ENCODE assay signal across 28 cellular contexts in genomic region chr19:41847351-41848105, GRCh38. TPM values are rescaled to one million over a fixed set of nuclear protein-coding genes. Genes with fewer than 3 reads are reported as not detected.
DNase-seq lines count a peak whose midpoint lies in the region; ATAC-seq, FAIRE-seq and TF ChIP-seq lines count a peak whose summit lies in the region.
"Had no signal": no experiment of that assay in that cellular context is flagged by ENCODE, and none has a peak within 500 bp of the region (broad histone marks: within the 10 kb centered on the region; RNA-seq: fewer than 3 reads in every experiment).

No MANE protein-coding gene starts in this region.

- H3K27me3 ChIP-seq in smooth muscle cell (ENCODE audit: low read depth) = peaks cover 18% of the 10 kb centered on the region

- no peaks in the 10 kb centered on the region for H3K79me2 ChIP-seq in smooth muscle cell (ENCODE audit: low read depth)

- DNase-seq in GM03348 (ENCODE audit: low spot score) (peak; percentile 4), GM20000 (ENCODE audit: low spot score) (peak; percentile 21), kidney (peak; percentile 56), posterior vena cava (ENCODE audit: low spot score) (peak; percentile 37), smooth muscle cell (lab: John Stamatoyannopoulos, UW; ENCODE audit: unreplicated experiment) (no peak), osteocyte (ENCODE audit: extremely low spot score, unreplicated experiment) (no peak)
- DNase-seq: BE2C; C1 segment of cervical spinal cord; CD4-positive, CD25-positive, alpha-beta regulatory T cell; CD8-positive, alpha-beta memory T cell; COR-L47; DMS 273 treated with DMSO at 0.1 percent for 48 hours; DMS53; DND-41; EL; GM23248; HFFc6; IMR-90 had no signal

- no peaks in the 10 kb centered on the region for H3K36me3 ChIP-seq in kidney (ENCODE audit: control insufficient read depth in 1 of 2, insufficient read depth in 2 of 2, low read length in 2 of 2)
- no peaks in the 10 kb centered on the region for H3K36me3 ChIP-seq in smooth muscle cell (ENCODE audit: low read depth)
- H3K36me3 ChIP-seq: BE2C had no signal

- no peaks in the 10 kb centered on the region for H3K36me3 Mint-ChIP-seq in osteocyte (ENCODE audit: unreplicated experiment)
- H3K36me3 Mint-ChIP-seq: CD4-positive, CD25-positive, alpha-beta regulatory T cell; CD8-positive, alpha-beta memory T cell had no signal

- no peaks in the 10 kb centered on the region for H3K9me3 Mint-ChIP-seq in osteocyte (ENCODE audit: unreplicated experiment)
- H3K9me3 Mint-ChIP-seq: CD4-positive, CD25-positive, alpha-beta regulatory T cell; CD8-positive, alpha-beta memory T cell had no signal

- H3K4me3 Mint-ChIP-seq in osteocyte (ENCODE audit: unreplicated experiment) = no peak overlapping the region
- H3K4me3 Mint-ChIP-seq: CD4-positive, CD25-positive, alpha-beta regulatory T cell; CD8-positive, alpha-beta memory T cell; HFFc6 had no signal

- WGBS in smooth muscle cell (ENCODE audit: low lambda C conversion rate) = 86% methylated on average over 19 of the region's 19 CpGs

- no peak overlapping the region for H2AFZ ChIP-seq in smooth muscle cell (ENCODE audit: low read depth)
- H2AFZ ChIP-seq: GM23248 had no signal

- H3K9me3 ChIP-seq in kidney (ENCODE audit: control insufficient read depth in 1 of 2, low read length in 2 of 2) (no peaks in the 10 kb centered on the region), smooth muscle cell (replicated peaks; ENCODE audit: low read depth) (no peaks in the 10 kb centered on the region)
- H3K9me3 ChIP-seq: BE2C had no signal

- TF ChIP-seq CTCF in GM20000 (IDR thresholded peaks at IDR 0.05; ENCODE audit: extremely low read depth, missing control alignments) (no peak), kidney (IDR thresholded peaks at IDR 0.05; ENCODE audit: borderline replicate concordance, extremely low read depth, insufficient read depth) (no peak), smooth muscle cell (IDR thresholded peaks at IDR 0.05; ENCODE audit: borderline replicate concordance, insufficient read depth, poor library complexity, severe bottlenecking) (no peak), osteocyte (IDR thresholded peaks at IDR 0.05) (no peak)

- H3F3A ChIP-seq in smooth muscle cell (ENCODE audit: low read depth) = no peaks in the 10 kb centered on the region

- no peak overlapping the region for H3K9ac ChIP-seq in kidney (ENCODE audit: low read length in 2 of 2)
- H3K9ac ChIP-seq in smooth muscle cell (ENCODE audit: low read depth) = no peak overlapping the region
- H3K9ac ChIP-seq: GM23248 had no signal

- H3K27ac Mint-ChIP-seq in osteocyte (ENCODE audit: unreplicated experiment) = no peak overlapping the region
- H3K27ac Mint-ChIP-seq: CD4-positive, CD25-positive, alpha-beta regulatory T cell; HFFc6 had no signal

- no peaks in the 10 kb centered on the region for H3K4me1 ChIP-seq in kidney (ENCODE audit: control insufficient read depth in 1 of 2, insufficient read depth in 1 of 2, low read depth in 1 of 2, low read length in 2 of 2)
- no peaks in the 10 kb centered on the region for H3K4me1 ChIP-seq in smooth muscle cell (ENCODE audit: low read depth)
- H3K4me1 ChIP-seq: BE2C had no signal

- H3K4me2 ChIP-seq in smooth muscle cell = no peak overlapping the region

- intact Hi-C loops in kidney (cut with DNase I) (no loop called here), posterior vena cava (cut with DNase I) (no loop called here)

- no peak for ATAC-seq in activated CD4-positive, CD25-positive, alpha-beta regulatory T cell treated with anti-CD3 and anti-CD28 coated beads, Interleukin-2, amount 50 U/mL, for 24 hours
- ATAC-seq in GM18517 (IDR thresholded peaks at IDR 0.05; ENCODE audit: unreplicated experiment) = no peak
- ATAC-seq: HCT116, K562 had no signal

- no peak overlapping the region for H3K27ac ChIP-seq in kidney (ENCODE audit: low read depth in 2 of 2, low read length in 2 of 2)
- no peak overlapping the region for H3K27ac ChIP-seq in smooth muscle cell (ENCODE audit: low read depth)
- H3K27ac ChIP-seq: GM23248 had no signal

- H3K27me3 Mint-ChIP-seq in osteocyte (ENCODE audit: unreplicated experiment) = peaks cover 34% of the 10 kb centered on the region

- no peaks in the 10 kb centered on the region for H3K4me1 Mint-ChIP-seq in osteocyte (ENCODE audit: unreplicated experiment)
- H3K4me1 Mint-ChIP-seq: CD4-positive, CD25-positive, alpha-beta regulatory T cell; CD8-positive, alpha-beta memory T cell had no signal

- no peak overlapping the region for H3K4me3 ChIP-seq in kidney (ENCODE audit: low read length in 2 of 2)
- H3K4me3 ChIP-seq in smooth muscle cell = no peak overlapping the region
- H3K4me3 ChIP-seq: GM23248, K562 had no signal

- H4K20me1 ChIP-seq in smooth muscle cell (ENCODE audit: low read depth) = no peaks in the 10 kb centered on the region

- no peak for FAIRE-seq in kidney (lab: Jason Lieb, UNC)
- FAIRE-seq: GM12892, GM19239, H54, HTR-8/SVneo, K562 had no signal

RNA-seq across cellular contexts. Expression of gene DMRTC2, which starts 2.7 kb away (rescaled TPM):
- total RNA-seq in kidney (not detected), posterior vena cava (not detected), smooth muscle cell (not detected in 2 replicates), osteocyte (not detected in 2 replicates)
- polyA plus RNA-seq in kidney (ENCODE audit: insufficient read depth, low read depth, low replicate concordance) (not detected), smooth muscle cell (not detected in 2 replicates)
- total RNA-seq: A172; CD4-positive, CD25-positive, alpha-beta regulatory T cell; CD8-positive, alpha-beta memory T cell; G401; GM23248; HFFc6; IMR-90; K562 had no signal
- polyA plus RNA-seq: CD4-positive, CD25-positive, alpha-beta regulatory T cell; CD8-positive, alpha-beta memory T cell; GM23248; IMR-90 had no signal

RNA-seq across cellular contexts. Expression of gene LYPD4, which starts 3.0 kb away (rescaled TPM):
- total RNA-seq in kidney (not detected), posterior vena cava (not detected), smooth muscle cell (not detected in 2 replicates), osteocyte (not detected in 2 replicates)
- polyA plus RNA-seq in kidney (ENCODE audit: insufficient read depth, low read depth, low replicate concordance) (not detected), smooth muscle cell (not detected in 2 replicates)
- total RNA-seq: A172; CD4-positive, CD25-positive, alpha-beta regulatory T cell; CD8-positive, alpha-beta memory T cell; G401; GM23248; HFFc6; IMR-90; K562 had no signal
- polyA plus RNA-seq: CD4-positive, CD25-positive, alpha-beta regulatory T cell; CD8-positive, alpha-beta memory T cell; GM23248; IMR-90 had no signal

RNA-seq across cellular contexts. Expression of gene RPS19, which starts 12.5 kb away (rescaled TPM):
- total RNA-seq in kidney (1,433 TPM), posterior vena cava (1,000 to 10,000 TPM in 1 of 2 donors, 100 to 1,000 TPM in 1; 982 to 1,008 TPM), smooth muscle cell (970 and 1,345 TPM in 2 replicates), osteocyte (1,810 and 1,837 TPM in 2 replicates)
- polyA plus RNA-seq in kidney (ENCODE audit: insufficient read depth, low read depth, low replicate concordance) (2,116 TPM), smooth muscle cell (2,105 and 2,361 TPM in 2 replicates)

RNA-seq across cellular contexts. Expression of gene CD79A, which starts 29.6 kb away (rescaled TPM):
- total RNA-seq in kidney (11.0 TPM), posterior vena cava (under 1 TPM; 0.52 to 0.97 TPM), smooth muscle cell (not detected in 2 replicates), osteocyte (not detected in 2 replicates)
- polyA plus RNA-seq in kidney (ENCODE audit: insufficient read depth, low read depth, low replicate concordance) (0.32 TPM), smooth muscle cell (0.28 and 0.41 TPM in 2 replicates)
- total RNA-seq: A172, GM23248, IMR-90 had no signal
- polyA plus RNA-seq: GM23248 had no signal

RNA-seq across cellular contexts. Expression of gene ARHGEF1, which starts 35.5 kb away (rescaled TPM):
- total RNA-seq in kidney (139 TPM), posterior vena cava (10 to 100 TPM; 73.4 to 73.7 TPM), smooth muscle cell (24.2 and 24.3 TPM in 2 replicates), osteocyte (85.1 and 97.3 TPM in 2 replicates)
- polyA plus RNA-seq in kidney (ENCODE audit: insufficient read depth, low read depth, low replicate concordance) (39.0 TPM), smooth muscle cell (69.6 and 78.6 TPM in 2 replicates)

Comparison
In these comparisons a context has a peak if more than half of its experiments do, and no peak if none do; other contexts are left out.
1. DNase-seq: peak in GM03348 (single experiment), GM20000 (single experiment), kidney (single experiment) and posterior vena cava (single experiment); none in smooth muscle cell (single experiment) and osteocyte (single experiment).